ENCODE assay signal across 35 cellular contexts in the genomic region with DNA sequence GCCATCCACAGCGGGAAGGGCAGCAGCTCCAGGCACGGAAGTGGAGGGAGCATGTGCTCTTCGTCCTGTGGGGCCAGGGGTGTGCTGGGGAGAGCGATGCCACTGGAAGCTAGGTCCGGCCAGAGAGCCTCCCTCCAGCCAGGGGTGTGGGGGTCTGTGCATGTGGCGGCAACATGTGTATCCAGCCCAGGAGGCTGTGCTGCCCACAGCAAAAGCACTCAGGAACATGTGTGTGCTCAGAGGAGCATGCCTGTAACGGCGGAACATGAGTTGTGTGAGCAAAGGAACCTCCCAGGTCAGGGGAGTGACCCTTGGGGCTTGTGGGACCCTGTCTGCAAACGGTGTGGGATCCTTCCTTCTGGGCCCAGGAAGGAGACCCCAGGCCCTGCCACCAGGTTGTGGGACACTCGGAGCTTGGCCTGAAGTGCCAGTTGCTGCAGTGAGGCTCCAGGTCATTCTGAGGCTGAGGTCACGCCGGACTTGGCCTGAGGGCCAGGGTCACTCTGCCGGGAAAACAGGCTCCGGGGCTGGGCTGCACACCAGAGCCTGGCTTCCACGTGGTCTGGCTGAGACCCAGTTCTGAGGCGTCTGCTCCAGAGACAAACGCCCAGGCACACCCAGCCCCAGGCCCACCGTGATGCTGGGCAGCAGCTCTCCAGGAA. TPM values are rescaled to one million over a fixed set of nuclear protein-coding genes. Genes with fewer than 3 reads are reported as not detected.
DNase-seq lines count a peak whose midpoint lies in the region; ATAC-seq and TF ChIP-seq lines count a peak whose summit lies in the region.
"Had no signal": no experiment of that assay in that cellular context is flagged by ENCODE, and none has a peak within 500 bp of the region (broad histone marks: within the 10 kb centered on the region; RNA-seq: fewer than 3 reads in every experiment).

No MANE protein-coding gene starts in this region.

- H3K4me1 Mint-ChIP-seq in glutamatergic neuron (ENCODE audit: low read depth, unreplicated experiment) = peaks cover 28% of the 10 kb centered on the region

- intact Hi-C loops in left ventricle myocardium superior (cut with micrococcal nuclease) = no loop called here
- intact Hi-C loops in left ventricle myocardium inferior (cut with micrococcal nuclease) = no loop called here

- H3K4me3 ChIP-seq in left ventricle myocardium inferior = no peak overlapping the region
- H3K4me3 ChIP-seq in osteoblast (ENCODE audit: insufficient read depth, low read length) = no peak overlapping the region
- H3K4me3 ChIP-seq: BLaER1, cardiac muscle cell, GM23248, mucosa of descending colon, Peyer's patch, SJCRH30, uterus had no signal

- H3K27ac ChIP-seq in left ventricle myocardium inferior (replicated peaks) (no peak overlapping the region), osteoblast (ENCODE audit: low read depth, low read length) (no peak overlapping the region)
- H3K27ac ChIP-seq: BLaER1, cardiac muscle cell, GM23248, Peyer's patch, SJCRH30 had no signal

- no peaks in the 10 kb centered on the region for H3K36me3 Mint-ChIP-seq in glutamatergic neuron (ENCODE audit: unreplicated experiment)
- H3K36me3 Mint-ChIP-seq: activated naive CD8-positive, alpha-beta T cell treated with anti-CD3 and anti-CD28 coated beads for 36 hours; IgD-negative memory B cell; natural killer cell had no signal

- no peaks in the 10 kb centered on the region for H4K20me1 ChIP-seq in osteoblast (ENCODE audit: insufficient read depth, low read length)
- H4K20me1 ChIP-seq: BLaER1 had no signal

- H3K79me2 ChIP-seq in osteoblast (ENCODE audit: insufficient read depth, low read length) = no peaks in the 10 kb centered on the region

- peak; percentile 37 for DNase-seq in left ventricle myocardium superior
- no peak for DNase-seq in left ventricle myocardium inferior
- no peak for DNase-seq in glutamatergic neuron
- DNase-seq in osteoblast (ENCODE audit: insufficient read length, low spot score, missing footprints) = peak; percentile 83
- DNase-seq in SHP77 (lab: John Stamatoyannopoulos, UW) = no peak
- DNase-seq: ACHN; activated CD4-positive, alpha-beta T cell treated with anti-CD3 and anti-CD28 coated beads, Interleukin-2, amount 10 ng/mL, durations not matched to agents 24 days and 14 days; activated gamma-delta T cell; activated naive CD8-positive, alpha-beta T cell treated with anti-CD3 and anti-CD28 coated beads for 36 hours; activated T-cell treated with anti-CD3 and anti-CD28 coated beads, Interleukin-2, amount 50 U/mL, for 1 hour; cortex of kidney; effector memory CD8-positive, alpha-beta T cell; erythroblast; GM23248; natural killer cell; NCI-H1048; NCI-H1694; NCI-H446; NCI-H774; occipital lobe; Peyer's patch; small intestine; stimulated activated CD8-positive, alpha-beta memory T cell treated with anti-CD3 and anti-CD28 coated beads, Interleukin-4, amount 100 ng/mL, for 48 hours; T1000; uterus had no signal

- no peaks in the 10 kb centered on the region for H3K9me3 ChIP-seq in left ventricle myocardium inferior (replicated peaks)
- no peaks in the 10 kb centered on the region for H3K9me3 ChIP-seq in osteoblast (ENCODE audit: low read depth, low read length)
- H3K9me3 ChIP-seq: BLaER1, mucosa of descending colon, SJCRH30, uterus had no signal

- TF ChIP-seq CTCF in left ventricle myocardium inferior (IDR thresholded peaks at IDR 0.05; ENCODE audit: borderline replicate concordance) (no peak), glutamatergic neuron (IDR thresholded peaks at IDR 0.05; ENCODE audit: partially characterized antibody, unreplicated experiment) (no peak), osteoblast (IDR thresholded peaks at IDR 0.05; ENCODE audit: extremely low read depth, low read depth, low read length) (no peak)

- peaks cover 17% of the 10 kb centered on the region for H3K27me3 Mint-ChIP-seq in glutamatergic neuron (ENCODE audit: unreplicated experiment)

- peaks cover 87% of the 10 kb centered on the region for H3K27me3 ChIP-seq in left ventricle myocardium inferior (ENCODE audit: low read depth)
- peaks cover 54% of the 10 kb centered on the region for H3K27me3 ChIP-seq in osteoblast (ENCODE audit: insufficient read depth, low read length)
- H3K27me3 ChIP-seq: SJCRH30, uterus had no signal

- no peak overlapping the region for H3K4me2 ChIP-seq in osteoblast (ENCODE audit: insufficient read depth, low read length)
- H3K4me2 ChIP-seq: BLaER1 had no signal

- H3K4me1 ChIP-seq in left ventricle myocardium inferior (peaks cover 51% of the 10 kb centered on the region), osteoblast (ENCODE audit: insufficient read depth, low read length) (no peaks in the 10 kb centered on the region)

- peak overlapping the region; percentile 43 for H3K27ac Mint-ChIP-seq in glutamatergic neuron (ENCODE audit: unreplicated experiment)
- H3K27ac Mint-ChIP-seq: activated CD4-positive, alpha-beta T cell treated with anti-CD3 and anti-CD28 coated beads, Interleukin-2, amount 10 ng/mL, durations not matched to agents 24 days and 14 days; activated naive CD8-positive, alpha-beta T cell treated with anti-CD3 and anti-CD28 coated beads for 36 hours; effector memory CD8-positive, alpha-beta T cell; IgD-negative memory B cell; natural killer cell; stimulated activated naive CD8-positive, alpha-beta T cell treated with anti-CD3 and anti-CD28 coated beads, Interleukin-15, Interleukin-2, amounts not matched to agents 100 ng/mL and 50 ng/mL, for 24 hours had no signal

- H3K4me3 Mint-ChIP-seq in glutamatergic neuron (ENCODE audit: unreplicated experiment) = peak overlapping the region; percentile 42
- H3K4me3 Mint-ChIP-seq: activated CD4-positive, alpha-beta T cell treated with anti-CD3 and anti-CD28 coated beads, Interleukin-2, amount 10 ng/mL, durations not matched to agents 24 days and 14 days; activated naive CD8-positive, alpha-beta T cell treated with anti-CD3 and anti-CD28 coated beads for 36 hours; effector memory CD8-positive, alpha-beta T cell; IgD-negative memory B cell; natural killer cell; stimulated activated naive CD8-positive, alpha-beta T cell treated with anti-CD3 and anti-CD28 coated beads, Interleukin-15, Interleukin-2, amounts not matched to agents 100 ng/mL and 50 ng/mL, for 24 hours had no signal

- peaks cover 20% of the 10 kb centered on the region for H3K9me3 Mint-ChIP-seq in glutamatergic neuron (ENCODE audit: unreplicated experiment)
- H3K9me3 Mint-ChIP-seq: activated CD4-positive, alpha-beta T cell treated with anti-CD3 and anti-CD28 coated beads, Interleukin-2, amount 10 ng/mL, durations not matched to agents 24 days and 14 days; activated naive CD8-positive, alpha-beta T cell treated with anti-CD3 and anti-CD28 coated beads for 36 hours; effector memory CD8-positive, alpha-beta T cell; natural killer cell; stimulated activated naive CD8-positive, alpha-beta T cell treated with anti-CD3 and anti-CD28 coated beads, Interleukin-15, Interleukin-2, amounts not matched to agents 100 ng/mL and 50 ng/mL, for 24 hours had no signal

- ATAC-seq in left ventricle myocardium superior = peak; percentile 13
- ATAC-seq in GM18517 (IDR thresholded peaks at IDR 0.05; ENCODE audit: unreplicated experiment) = no peak
- ATAC-seq in HG03442 (IDR thresholded peaks at IDR 0.05; ENCODE audit: unreplicated experiment) = no peak
- no peak for ATAC-seq in HG02678 (IDR thresholded peaks at IDR 0.05; ENCODE audit: unreplicated experiment)
- ATAC-seq: effector memory CD8-positive, alpha-beta T cell; natural killer cell had no signal

- H2AFZ ChIP-seq in osteoblast (ENCODE audit: low read length) = no peak overlapping the region
- H2AFZ ChIP-seq: GM23248 had no signal

- no peaks in the 10 kb centered on the region for H3K36me3 ChIP-seq in left ventricle myocardium inferior
- no peaks in the 10 kb centered on the region for H3K36me3 ChIP-seq in osteoblast (ENCODE audit: insufficient read depth, low read length)
- H3K36me3 ChIP-seq: BLaER1, cardiac muscle cell, Peyer's patch, SJCRH30, uterus had no signal

RNA-seq across cellular contexts. Expression of a gene that starts 37.2 kb away (rescaled TPM):
- total RNA-seq in left ventricle myocardium superior (4.4 TPM), left ventricle myocardium inferior (4.8 TPM), glutamatergic neuron (ENCODE audit: unreplicated experiment) (115 TPM), osteoblast (not detected in 2 replicates)
- total RNA-seq: GM23248, lung microvascular endothelial cell, natural killer cell had no signal

Comparison
In these comparisons a context has a peak if more than half of its experiments do, and no peak if none do; other contexts are left out.
1. DNase-seq: peak in left ventricle myocardium superior (single experiment) and osteoblast (single experiment); none in left ventricle myocardium inferior (single experiment), glutamatergic neuron (single experiment) and SHP77 (0 of 2).
2. RNA of a gene that starts 37.2 kb away (total RNA-seq): 115 TPM in glutamatergic neuron (single experiment); 4.8 TPM in left ventricle myocardium inferior (single experiment), 4.4 TPM in left ventricle myocardium superior (single experiment) and not detected in osteoblast; every median in the first group is over 10 times any median in the second.